ENCODE assay signal across 8 cellular contexts in genomic region chr6:3028202-3028601, GRCh38. TPM values are rescaled to one million over a fixed set of nuclear protein-coding genes. Genes with fewer than 3 reads are reported as not detected.
A peak's percentile ranks its signal among the peaks of the same experiment; 100 is the strongest.
DNase-seq lines count a peak whose midpoint lies in the region; ATAC-seq, FAIRE-seq and TF ChIP-seq lines count a peak whose summit lies in the region.
"Not testable (repeated sequence)": the region's sequence is repeated elsewhere in the genome, so short reads cannot be mapped to it uniquely, and the experiment has no call there.

No MANE protein-coding gene starts in this region.

- H3K36me3 Mint-ChIP-seq in activated CD4-positive, alpha-beta memory T cell treated with anti-CD3 and anti-CD28 coated beads for 36 hours; dendritic cell treated with granulocyte-macrophage colony-stimulating factor and Interleukin-4, amounts not matched to agents 40 ng/mL and 50 ng/mL, for 4 days (ENCODE audit: low read depth); stimulated activated memory B cell treated with anti-CD40 and anti-IgM and Interleukin-4, amounts not matched to agents 10 μg/mL and 1 μg/mL and 100 μg/mL, for 72 hours: not testable (repeated sequence)

- FAIRE-seq in HepG2 (lab: Jason Lieb, UNC): not testable (repeated sequence)

- in situ Hi-C loops in HepG2 (cut with HindIII; ENCODE audit: extremely low pct_ligation_motif_present, low pct_unique_long_range_greater_than_20kb): not testable (repeated sequence)

- not testable (repeated sequence) for TF ChIP-seq RAD21 in HepG2 (CRISPR knock-in tag; IDR thresholded peaks at IDR 0.05)

- POLR2A ChIA-PET in AG04450 (lab: Yijun Ruan, JAX): interaction anchor here (0.7 to 1.2 kb wide), 2 partner anchors 9 to 29 kb away, joined by 3 to 4 read pairs; no protein-coding TSS in a partner anchor
- POLR2A ChIA-PET in activated CD4-positive, alpha-beta memory T cell treated with anti-CD3 and anti-CD28 coated beads for 36 hours (lab: Charles Lee): interaction anchor here (1.7 kb wide), 1 partner anchor 28 kb away, joined by 6 read pairs; no protein-coding TSS in a partner anchor
- POLR2A ChIA-PET in HepG2 (lab: Yijun Ruan, JAX): not testable (repeated sequence)

- H2AFZ ChIP-seq in DND-41 (ENCODE audit: low read depth, low read length); KMS-11 (ENCODE audit: low read depth); SU-DHL-6 (ENCODE audit: low read depth, low read length, severe bottlenecking); HepG2 (ENCODE audit: low read length): not testable (repeated sequence)

- TF ChIP-seq CTCF in AG04450 (IDR thresholded peaks at IDR 0.05; ENCODE audit: low read depth, low read length); DND-41 (IDR thresholded peaks at IDR 0.05; ENCODE audit: borderline replicate concordance, extremely low read depth, low read length, poor library complexity, severe bottlenecking); KMS-11 (conservative IDR thresholded peaks at IDR 0.05; ENCODE audit: low read depth, low read length); SU-DHL-6 (IDR thresholded peaks at IDR 0.05; ENCODE audit: insufficient read depth, low read length, poor library complexity, severe bottlenecking); HepG2 (CRISPR knock-in tag; IDR thresholded peaks at IDR 0.05): not testable (repeated sequence)

- not testable (repeated sequence) for H3K27me3 Mint-ChIP-seq in activated CD4-positive, alpha-beta memory T cell treated with anti-CD3 and anti-CD28 coated beads for 36 hours; dendritic cell treated with granulocyte-macrophage colony-stimulating factor and Interleukin-4, amounts not matched to agents 40 ng/mL and 50 ng/mL, for 4 days; stimulated activated memory B cell treated with anti-CD40 and anti-IgM and Interleukin-4, amounts not matched to agents 10 μg/mL and 1 μg/mL and 100 μg/mL, for 72 hours

- 0 out of 2 replicates have a peak overlapping the region, but pooled peaks have one; percentile 10 for H3K4me3 ChIP-seq in AG04450 (ENCODE audit: low read depth, low read length)
- not testable (repeated sequence) for H3K4me3 ChIP-seq in DND-41 (ENCODE audit: low read depth in 1 of 2, low read length in 2 of 2); KMS-11 (IDR thresholded peaks at IDR 0.05; ENCODE audit: insufficient read depth, low read depth, low read length); SU-DHL-6 (ENCODE audit: insufficient read depth, low read length, poor library complexity, severe bottlenecking); HepG2 (replicated peaks in 1 of 3; ENCODE audit: insufficient read depth in 1 of 3, low read depth in 2 of 3, low read length in 3 of 3)

- CTCF ChIA-PET in AG04450 (lab: Charles Lee); HepG2 (lab: Yijun Ruan, JAX; ENCODE audit: low intra/inter-chr PET ratio, low total read pairs): not testable (repeated sequence)
- CTCF ChIA-PET in activated CD4-positive, alpha-beta memory T cell treated with anti-CD3 and anti-CD28 coated beads for 36 hours (lab: Charles Lee): interaction anchor here (0.6 kb wide), 1 partner anchor 40 kb away, joined by 3 read pairs; the partner anchor contains the start of gene RIPK1

- not testable (repeated sequence) for TF ChIP-seq EP300 in HepG2 (IDR thresholded peaks at IDR 0.05; ENCODE audit: low read depth in 2 of 2, low read length in 2 of 2); HepG2 (CRISPR knock-in tag; IDR thresholded peaks at IDR 0.05; ENCODE audit: borderline replicate concordance)

- not testable (repeated sequence) for H3K9me3 ChIP-seq in AG04450 (ENCODE audit: control insufficient read depth, insufficient read depth, low read length); DND-41 (ENCODE audit: insufficient read depth, low read length, severe bottlenecking); SU-DHL-6 (ENCODE audit: insufficient read depth, low read length); HepG2 (ENCODE audit: low read length)

- H3K4me2 ChIP-seq in DND-41 (ENCODE audit: insufficient read depth, low read length); KMS-11; SU-DHL-6 (ENCODE audit: low read depth, low read length, poor library complexity, severe bottlenecking); HepG2 (ENCODE audit: low read depth, low read length): not testable (repeated sequence)

- BruUV-seq in HepG2 (replicated peaks; lab: Mats Ljungman, UMichigan): not testable (repeated sequence)

- not testable (repeated sequence) for ATAC-seq in DND-41 (ENCODE audit: insufficient read depth, low read depth); HepG2; stimulated activated memory B cell treated with anti-CD40 and anti-IgM and Interleukin-4, amounts not matched to agents 10 μg/mL and 1 μg/mL and 100 μg/mL, for 72 hours

- DNase-seq in AG04450 (ENCODE audit: low read depth, low spot score); HepG2 (ENCODE audit: low spot score): not testable (repeated sequence)
- peak; percentile 41 for DNase-seq in DND-41
- peak; percentile 36 for DNase-seq in activated CD4-positive, alpha-beta memory T cell treated with anti-CD3 and anti-CD28 coated beads for 36 hours

- H3K27me3 ChIP-seq in AG04450 (ENCODE audit: control insufficient read depth, insufficient read depth, low read length); DND-41 (ENCODE audit: insufficient read depth, low read length, poor library complexity); KMS-11 (ENCODE audit: insufficient read depth, low read depth); SU-DHL-6 (ENCODE audit: low read length); HepG2 (ENCODE audit: control insufficient read depth in 1 of 2, insufficient read depth in 2 of 2, low read length in 2 of 2): not testable (repeated sequence)

- not testable (repeated sequence) for H3K27ac Mint-ChIP-seq in activated CD4-positive, alpha-beta memory T cell treated with anti-CD3 and anti-CD28 coated beads for 36 hours
- peak overlapping the region; percentile 94 for H3K27ac Mint-ChIP-seq in dendritic cell treated with granulocyte-macrophage colony-stimulating factor and Interleukin-4, amounts not matched to agents 40 ng/mL and 50 ng/mL, for 4 days
- peak overlapping the region; percentile 99 for H3K27ac Mint-ChIP-seq in stimulated activated memory B cell treated with anti-CD40 and anti-IgM and Interleukin-4, amounts not matched to agents 10 μg/mL and 1 μg/mL and 100 μg/mL, for 72 hours

- H3F3A ChIP-seq in SU-DHL-6 (ENCODE audit: insufficient read depth): peaks cover 42% of the 10 kb centered on the region

- peaks cover 42% of the 10 kb centered on the region for H3K4me1 Mint-ChIP-seq in activated CD4-positive, alpha-beta memory T cell treated with anti-CD3 and anti-CD28 coated beads for 36 hours (ENCODE audit: low read depth)
- peaks cover 64% of the 10 kb centered on the region for H3K4me1 Mint-ChIP-seq in dendritic cell treated with granulocyte-macrophage colony-stimulating factor and Interleukin-4, amounts not matched to agents 40 ng/mL and 50 ng/mL, for 4 days (ENCODE audit: low read depth)
- peaks cover 55% of the 10 kb centered on the region for H3K4me1 Mint-ChIP-seq in stimulated activated memory B cell treated with anti-CD40 and anti-IgM and Interleukin-4, amounts not matched to agents 10 μg/mL and 1 μg/mL and 100 μg/mL, for 72 hours

- not testable (repeated sequence) for H4K20me1 ChIP-seq in DND-41 (ENCODE audit: insufficient read depth, low read length); KMS-11 (ENCODE audit: insufficient read depth); SU-DHL-6 (ENCODE audit: low read depth, low read length); HepG2 (ENCODE audit: insufficient read depth, low read length)

- not testable (repeated sequence) for H3K4me3 Mint-ChIP-seq in activated CD4-positive, alpha-beta memory T cell treated with anti-CD3 and anti-CD28 coated beads for 36 hours; dendritic cell treated with granulocyte-macrophage colony-stimulating factor and Interleukin-4, amounts not matched to agents 40 ng/mL and 50 ng/mL, for 4 days; stimulated activated memory B cell treated with anti-CD40 and anti-IgM and Interleukin-4, amounts not matched to agents 10 μg/mL and 1 μg/mL and 100 μg/mL, for 72 hours

- not testable (repeated sequence) for H3K9ac ChIP-seq in DND-41 (ENCODE audit: low read depth, low read length); KMS-11; SU-DHL-6 (ENCODE audit: low read length); HepG2 (ENCODE audit: insufficient read depth, low read depth, low read length)

- H3K4me1 ChIP-seq in DND-41 (ENCODE audit: insufficient read depth, low read length): peaks cover 42% of the 10 kb centered on the region
- peaks cover 92% of the 10 kb centered on the region for H3K4me1 ChIP-seq in KMS-11 (ENCODE audit: low read depth, poor library complexity, severe bottlenecking)
- H3K4me1 ChIP-seq in HepG2 (ENCODE audit: insufficient read depth, low read length): peaks cover 29% of the 10 kb centered on the region

- H3K27ac ChIP-seq in AG04450 (ENCODE audit: low read depth, low read length); DND-41 (ENCODE audit: low read length); HepG2 (ENCODE audit: extremely low read length, insufficient read depth, low read length): not testable (repeated sequence)
- H3K27ac ChIP-seq in KMS-11 (peak overlapping the region; percentile 99), SU-DHL-6 (ENCODE audit: low read depth, low read length) (peak overlapping the region; percentile 1; the same call in 1 of the 2 replicates)

- not testable (repeated sequence) for H3K79me2 ChIP-seq in DND-41 (ENCODE audit: insufficient read depth, low read length); KMS-11 (ENCODE audit: insufficient read depth, low read depth); HepG2 (ENCODE audit: insufficient read depth, low read length)
- H3K79me2 ChIP-seq in SU-DHL-6 (ENCODE audit: insufficient read depth, low read length): peaks cover 12% of the 10 kb centered on the region

- TF ChIP-seq POLR2A in HepG2 (IDR thresholded peaks at IDR 0.05; ENCODE audit: insufficient read depth in 1 of 2, low read depth in 2 of 2, low read length in 2 of 2): 0 out of 4 replicates have a peak, but pooled peaks of 1 of the 2 experiments have one; percentile 27

- intact Hi-C loops in activated CD4-positive, alpha-beta memory T cell treated with anti-CD3 and anti-CD28 coated beads for 36 hours (cut with micrococcal nuclease); dendritic cell treated with granulocyte-macrophage colony-stimulating factor and Interleukin-4, amounts not matched to agents 40 ng/mL and 50 ng/mL, for 4 days (cut with micrococcal nuclease); HepG2 (cut with micrococcal nuclease; ENCODE audit: unreplicated experiment): not testable (repeated sequence)

- not testable (repeated sequence) for H3K9me3 Mint-ChIP-seq in activated CD4-positive, alpha-beta memory T cell treated with anti-CD3 and anti-CD28 coated beads for 36 hours; dendritic cell treated with granulocyte-macrophage colony-stimulating factor and Interleukin-4, amounts not matched to agents 40 ng/mL and 50 ng/mL, for 4 days; stimulated activated memory B cell treated with anti-CD40 and anti-IgM and Interleukin-4, amounts not matched to agents 10 μg/mL and 1 μg/mL and 100 μg/mL, for 72 hours

- H3K36me3 ChIP-seq in DND-41 (ENCODE audit: insufficient read depth, low read length); KMS-11 (ENCODE audit: insufficient read depth); SU-DHL-6 (ENCODE audit: low read length); HepG2 (replicated peaks in 1 of 2; ENCODE audit: control insufficient read depth in 1 of 2, insufficient read depth in 2 of 2, low read length in 2 of 2): not testable (repeated sequence)

- 66% methylated on average over 6 of the region's 6 CpGs for WGBS in HepG2 (ENCODE audit: low lambda C conversion rate)

- not testable (repeated sequence) for H3K9me2 ChIP-seq in SU-DHL-6 (replicated peaks; ENCODE audit: insufficient read depth, low read length)

RNA-seq across cellular contexts. Expression of gene NQO2, which starts 28.5 kb away (rescaled TPM):
- polyA plus RNA-seq in AG04450 (2011; rRNA removed): 32.4 and 34.3 TPM in 2 replicates
- 19.9 and 24.7 TPM in 2 replicates for polyA minus RNA-seq in AG04450 (2011; rRNA and poly(A)+ RNA removed)
- 10 to 100 TPM; 36.1 to 38.9 TPM for total RNA-seq in activated CD4-positive, alpha-beta memory T cell treated with anti-CD3 and anti-CD28 coated beads for 36 hours
- total RNA-seq in HepG2 (2016; rRNA removed; fragmentation: Illumina TruSeq; extraction: Trizol): 56.5 and 63.0 TPM in 2 replicates
- 44.8 and 70.6 TPM in 2 replicates for total RNA-seq in HepG2 (2016; cell fraction: cytosol; rRNA removed; fragmentation: Illumina TruSeq; extraction: Trizol; ENCODE audit: low read depth)
- total RNA-seq in HepG2 (2016; cell fraction: insoluble cytoplasmic fraction; rRNA removed; fragmentation: Illumina TruSeq; extraction: Trizol): 56.8 and 60.6 TPM in 2 replicates
- total RNA-seq in HepG2 (2016; cell fraction: membrane; rRNA removed; fragmentation: Illumina TruSeq; extraction: Trizol): 53.4 and 80.8 TPM in 2 replicates
- 34.2 and 36.9 TPM in 2 replicates for total RNA-seq in HepG2 (2016; cell fraction: nucleus; rRNA removed; fragmentation: Illumina TruSeq; extraction: Trizol)
- polyA plus RNA-seq in HepG2 (2011; rRNA removed): 27.4 and 32.2 TPM in 2 replicates
- polyA plus RNA-seq in HepG2 (2011; cell fraction: cytosol; rRNA removed): 29.5 and 31.9 TPM in 2 replicates
- 30.7 and 34.4 TPM in 2 replicates for polyA plus RNA-seq in HepG2 (2011; cell fraction: nucleus; rRNA removed)
- 15.7 and 17.8 TPM in 2 replicates for polyA plus RNA-seq in HepG2 (2012)
- 48.7 and 84.9 TPM in 2 replicates for polyA plus RNA-seq in HepG2 (2016; cell fraction: cytosol; fragmentation: Illumina TruSeq; extraction: Trizol; ENCODE audit: low read depth)
- polyA plus RNA-seq in HepG2 (2016; cell fraction: insoluble cytoplasmic fraction; fragmentation: Illumina TruSeq; extraction: Trizol; ENCODE audit: low read depth): 61.8 and 64.6 TPM in 2 replicates
- 49.3 and 82.9 TPM in 2 replicates for polyA plus RNA-seq in HepG2 (2016; cell fraction: membrane; fragmentation: Illumina TruSeq; extraction: Trizol; ENCODE audit: low read depth)
- 65.1 and 69.0 TPM in 2 replicates for polyA plus RNA-seq in HepG2 (2016; cell fraction: nucleus; fragmentation: Illumina TruSeq; extraction: Trizol; ENCODE audit: insufficient read depth, low read depth)
- polyA minus RNA-seq in HepG2 (2011; rRNA and poly(A)+ RNA removed; ENCODE audit: low replicate concordance): 15.8 and 89.9 TPM in 2 replicates
- 9.1 and 15.4 TPM in 2 replicates for polyA minus RNA-seq in HepG2 (2011; cell fraction: cytosol; rRNA and poly(A)+ RNA removed)
- 17.7 and 19.6 TPM in 2 replicates for polyA minus RNA-seq in HepG2 (2011; cell fraction: nucleus; rRNA and poly(A)+ RNA removed)

RNA-seq across cellular contexts. Expression of gene RIPK1, which starts 40.1 kb away (rescaled TPM):
- 25.5 and 25.9 TPM in 2 replicates for polyA plus RNA-seq in AG04450 (2011; rRNA removed)
- 26.5 and 29.1 TPM in 2 replicates for polyA minus RNA-seq in AG04450 (2011; rRNA and poly(A)+ RNA removed)
- 10 to 100 TPM; 18.5 to 18.6 TPM for total RNA-seq in activated CD4-positive, alpha-beta memory T cell treated with anti-CD3 and anti-CD28 coated beads for 36 hours
- 10.3 and 15.0 TPM in 2 replicates for total RNA-seq in HepG2 (2016; rRNA removed; fragmentation: Illumina TruSeq; extraction: Trizol)
- total RNA-seq in HepG2 (2016; cell fraction: cytosol; rRNA removed; fragmentation: Illumina TruSeq; extraction: Trizol; ENCODE audit: low read depth): 4.5 and 4.9 TPM in 2 replicates
- total RNA-seq in HepG2 (2016; cell fraction: insoluble cytoplasmic fraction; rRNA removed; fragmentation: Illumina TruSeq; extraction: Trizol): 10.6 and 13.6 TPM in 2 replicates
- total RNA-seq in HepG2 (2016; cell fraction: membrane; rRNA removed; fragmentation: Illumina TruSeq; extraction: Trizol): 5.4 and 6.4 TPM in 2 replicates
- 7.4 and 9.7 TPM in 2 replicates for total RNA-seq in HepG2 (2016; cell fraction: nucleus; rRNA removed; fragmentation: Illumina TruSeq; extraction: Trizol)
- polyA plus RNA-seq in HepG2 (2011; rRNA removed): 9.0 and 10.7 TPM in 2 replicates
- 6.2 and 9.2 TPM in 2 replicates for polyA plus RNA-seq in HepG2 (2011; cell fraction: cytosol; rRNA removed)
- 9.5 and 13.1 TPM in 2 replicates for polyA plus RNA-seq in HepG2 (2011; cell fraction: nucleus; rRNA removed)
- 7.6 and 10.8 TPM in 2 replicates for polyA plus RNA-seq in HepG2 (2012)
- 0.89 and 0.95 TPM in 2 replicates for polyA plus RNA-seq in HepG2 (2016; cell fraction: cytosol; fragmentation: Illumina TruSeq; extraction: Trizol; ENCODE audit: low read depth)
- 11.8 and 12.1 TPM in 2 replicates for polyA plus RNA-seq in HepG2 (2016; cell fraction: insoluble cytoplasmic fraction; fragmentation: Illumina TruSeq; extraction: Trizol; ENCODE audit: low read depth)
- polyA plus RNA-seq in HepG2 (2016; cell fraction: membrane; fragmentation: Illumina TruSeq; extraction: Trizol; ENCODE audit: low read depth): 2.3 and 2.7 TPM in 2 replicates
- 19.4 and 21.2 TPM in 2 replicates for polyA plus RNA-seq in HepG2 (2016; cell fraction: nucleus; fragmentation: Illumina TruSeq; extraction: Trizol; ENCODE audit: insufficient read depth, low read depth)
- 5.4 and 9.3 TPM in 2 replicates for polyA minus RNA-seq in HepG2 (2011; rRNA and poly(A)+ RNA removed; ENCODE audit: low replicate concordance)
- 5.8 and 8.9 TPM in 2 replicates for polyA minus RNA-seq in HepG2 (2011; cell fraction: cytosol; rRNA and poly(A)+ RNA removed)
- polyA minus RNA-seq in HepG2 (2011; cell fraction: nucleus; rRNA and poly(A)+ RNA removed): 8.9 and 13.7 TPM in 2 replicates

RNA-seq across cellular contexts. Expression of gene SERPINB6, which starts 56.8 kb away (rescaled TPM):
- polyA plus RNA-seq in AG04450 (2011; rRNA removed): 107 and 120 TPM in 2 replicates
- 83.3 and 83.5 TPM in 2 replicates for polyA minus RNA-seq in AG04450 (2011; rRNA and poly(A)+ RNA removed)
- total RNA-seq in activated CD4-positive, alpha-beta memory T cell treated with anti-CD3 and anti-CD28 coated beads for 36 hours: 10 to 100 TPM; 59.0 to 64.7 TPM
- 38.2 and 44.8 TPM in 2 replicates for total RNA-seq in HepG2 (2016; rRNA removed; fragmentation: Illumina TruSeq; extraction: Trizol)
- 16.6 and 17.4 TPM in 2 replicates for total RNA-seq in HepG2 (2016; cell fraction: cytosol; rRNA removed; fragmentation: Illumina TruSeq; extraction: Trizol; ENCODE audit: low read depth)
- 38.2 and 41.7 TPM in 2 replicates for total RNA-seq in HepG2 (2016; cell fraction: insoluble cytoplasmic fraction; rRNA removed; fragmentation: Illumina TruSeq; extraction: Trizol)
- 24.5 and 25.6 TPM in 2 replicates for total RNA-seq in HepG2 (2016; cell fraction: membrane; rRNA removed; fragmentation: Illumina TruSeq; extraction: Trizol)
- total RNA-seq in HepG2 (2016; cell fraction: nucleus; rRNA removed; fragmentation: Illumina TruSeq; extraction: Trizol): 23.7 and 24.1 TPM in 2 replicates
- 61.3 and 63.6 TPM in 2 replicates for polyA plus RNA-seq in HepG2 (2011; rRNA removed)
- polyA plus RNA-seq in HepG2 (2011; cell fraction: cytosol; rRNA removed): 64.8 and 79.1 TPM in 2 replicates
- 72.8 and 85.1 TPM in 2 replicates for polyA plus RNA-seq in HepG2 (2011; cell fraction: nucleus; rRNA removed)
- 43.2 and 44.3 TPM in 2 replicates for polyA plus RNA-seq in HepG2 (2012)
- polyA plus RNA-seq in HepG2 (2016; cell fraction: cytosol; fragmentation: Illumina TruSeq; extraction: Trizol; ENCODE audit: low read depth): 22.2 and 23.2 TPM in 2 replicates
- 57.5 and 58.5 TPM in 2 replicates for polyA plus RNA-seq in HepG2 (2016; cell fraction: insoluble cytoplasmic fraction; fragmentation: Illumina TruSeq; extraction: Trizol; ENCODE audit: low read depth)
- 27.2 and 27.5 TPM in 2 replicates for polyA plus RNA-seq in HepG2 (2016; cell fraction: membrane; fragmentation: Illumina TruSeq; extraction: Trizol; ENCODE audit: low read depth)
- polyA plus RNA-seq in HepG2 (2016; cell fraction: nucleus; fragmentation: Illumina TruSeq; extraction: Trizol; ENCODE audit: insufficient read depth, low read depth): 53.5 and 56.5 TPM in 2 replicates
- 58.5 and 190 TPM in 2 replicates for polyA minus RNA-seq in HepG2 (2011; rRNA and poly(A)+ RNA removed; ENCODE audit: low replicate concordance)
- 36.4 and 38.5 TPM in 2 replicates for polyA minus RNA-seq in HepG2 (2011; cell fraction: cytosol; rRNA and poly(A)+ RNA removed)
- polyA minus RNA-seq in HepG2 (2011; cell fraction: nucleus; rRNA and poly(A)+ RNA removed): 45.4 and 45.6 TPM in 2 replicates
